ENCODE assay signal across 9 cellular contexts in the genomic region with DNA sequence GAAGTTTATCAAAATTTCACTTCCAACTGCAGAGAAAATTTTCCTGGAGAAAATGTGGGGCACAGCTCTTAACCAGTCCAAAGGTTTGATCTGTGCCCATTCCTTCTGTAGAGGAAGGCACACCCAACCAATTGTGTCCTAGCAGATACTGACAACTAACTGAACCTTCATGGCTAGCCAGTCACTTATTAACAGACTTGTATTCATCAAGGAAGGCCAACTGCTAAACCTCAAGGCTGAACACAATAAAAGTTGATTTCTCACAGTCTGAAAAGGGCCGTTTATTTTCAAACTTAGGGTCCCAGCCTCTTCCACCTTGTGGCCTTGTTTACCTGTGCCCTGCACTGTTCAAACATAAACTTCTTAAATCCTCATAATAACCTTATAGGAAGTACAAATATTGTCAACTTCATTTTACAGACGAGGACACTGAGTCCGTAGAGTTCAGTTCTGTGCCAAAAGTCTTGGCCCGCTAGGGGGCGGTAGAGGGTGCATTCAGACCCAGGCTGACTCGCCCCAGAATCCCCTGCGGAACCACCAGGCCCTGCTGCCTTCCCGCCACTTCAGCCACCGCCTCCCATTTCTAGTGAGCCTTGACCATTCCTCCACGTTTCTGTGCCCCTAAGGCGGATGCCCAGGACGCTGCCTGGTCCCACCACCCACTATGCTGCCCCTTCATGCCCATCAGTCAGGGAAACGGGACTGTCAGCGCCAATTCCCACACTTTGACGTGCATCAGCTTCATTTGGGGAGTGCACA. TPM values are rescaled to one million over a fixed set of nuclear protein-coding genes. Genes with fewer than 3 reads are reported as not detected.
DNase-seq lines count a peak whose midpoint lies in the region; ATAC-seq, FAIRE-seq and TF ChIP-seq lines count a peak whose summit lies in the region.
"Had no signal": no experiment of that assay in that cellular context is flagged by ENCODE, and none has a peak within 500 bp of the region (broad histone marks: within the 10 kb centered on the region; RNA-seq: fewer than 3 reads in every experiment).

No MANE protein-coding gene starts in this region.

- H3K4me1 Mint-ChIP-seq in H9: peaks cover 0 to 4% of the 10 kb centered on the region in 2 experiments; a peak in 2 of 4 replicates
- no peaks in the 10 kb centered on the region for H3K4me1 Mint-ChIP-seq in nephron progenitor cell

- H3K4me3 ChIP-seq in K562: no peak overlapping the region
- no peak overlapping the region for H3K4me3 ChIP-seq in uterus
- H3K4me3 ChIP-seq in effector memory CD4-positive, alpha-beta T cell (ENCODE audit: insufficient read depth, low read depth, low read length, poor library complexity, severe bottlenecking): no peak overlapping the region

- POLR2A ChIA-PET in K562 (lab: Yijun Ruan, JAX): no interaction called here

- H3K27me3 ChIP-seq in H9 (ENCODE audit: insufficient read depth, low read length) (no peaks in the 10 kb centered on the region), K562 (ENCODE audit: control insufficient read depth in 2 of 2, insufficient read depth in 2 of 2, low read length in 2 of 2) (no peaks in the 10 kb centered on the region; a peak in 1 of 5 replicates), uterus (no peaks in the 10 kb centered on the region)
- H3K27me3 ChIP-seq in effector memory CD4-positive, alpha-beta T cell (replicated peaks; ENCODE audit: control insufficient read depth, insufficient read depth, low read length, poor library complexity, severe bottlenecking): peaks cover 16% of the 10 kb centered on the region

- no peak overlapping the region for H2BK120ac ChIP-seq in H9 (ENCODE audit: low read depth, low read length, poor library complexity, severe bottlenecking)

- H3K36me3 Mint-ChIP-seq in H9 (ENCODE audit: insufficient read depth in 1 of 3, low read depth in 3 of 3): no peaks in the 10 kb centered on the region
- H3K36me3 Mint-ChIP-seq in nephron progenitor cell (ENCODE audit: low read depth): no peaks in the 10 kb centered on the region

- no CpG with 5 or more reads among the region's 15 CpGs for WGBS in H9 (ENCODE audit: extremely low coverage, insufficient read length, low lambda C conversion rate)
- WGBS in K562 (ENCODE audit: insufficient coverage, low coverage, missing lambda C conversion rate): 16% methylated on average over 15 of the region's 15 CpGs

- H3K27ac Mint-ChIP-seq in H9: no peak overlapping the region
- H3K27ac Mint-ChIP-seq in nephron progenitor cell: no peak overlapping the region

- H2BK20ac ChIP-seq in H9 (ENCODE audit: low read depth, low read length, poor library complexity, severe bottlenecking): no peak overlapping the region

- H3K4me1 ChIP-seq in H9 (ENCODE audit: insufficient read depth, low read length) (no peaks in the 10 kb centered on the region), K562 (replicated peaks in 1 of 2; ENCODE audit: control insufficient read depth in 2 of 2, insufficient read depth in 2 of 2, low read length in 2 of 2) (no peaks in the 10 kb centered on the region), uterus (no peaks in the 10 kb centered on the region)
- H3K4me1 ChIP-seq in effector memory CD4-positive, alpha-beta T cell (ENCODE audit: control insufficient read depth, insufficient read depth, low read length, poor library complexity, severe bottlenecking): no peaks in the 10 kb centered on the region

- H4K91ac ChIP-seq in H9 (ENCODE audit: insufficient read length, low read depth, low read length): no peak overlapping the region

- no peak overlapping the region for H2AFZ ChIP-seq in H9 (ENCODE audit: low read length)
- peak overlapping the region; percentile 57; the same call in 1 of the 2 replicates for H2AFZ ChIP-seq in K562 (ENCODE audit: low read depth, low read length)

- ATAC-seq in K562: peak; percentile 96

- TF ChIP-seq EP300 in K562 (IDR thresholded peaks at IDR 0.05; ENCODE audit: low read length): no peak

- DNase-seq in DMS 273 (lab: John Stamatoyannopoulos, UW; ENCODE audit: unreplicated experiment) (peak; percentile 17), DMS 273 treated with DMSO at 0.1 percent for 48 hours (lab: John Stamatoyannopoulos, UW) (no peak), H9 (peak; percentile 78), K562 (ENCODE audit: extremely low read depth in 1 of 4, low spot score in 3 of 4) (peak; percentile 62 to 81 (median 76)), nephron progenitor cell (peak; percentile 42), AG08395 (ENCODE audit: low spot score) (no peak), uterus (no peak)
- no peak for DNase-seq in effector memory CD4-positive, alpha-beta T cell
- DNase-seq: NCI-H226 had no signal

- no peak overlapping the region for H3T11ph ChIP-seq in H9 (ENCODE audit: low read length)

- in situ Hi-C loops in K562 (cut with MboI): no loop called here

- no peak overlapping the region for H4K8ac ChIP-seq in H9 (replicated peaks; ENCODE audit: insufficient read length, low read depth, low read length)

- CTCF ChIA-PET in K562 (lab: Yijun Ruan, JAX; ENCODE audit: low intra/inter-chr PET ratio): interaction anchor here (0.7 kb wide), 1 partner anchor 31 kb away, joined by 3 read pairs; no protein-coding TSS in a partner anchor

- no peak overlapping the region for H3K56ac ChIP-seq in H9 (ENCODE audit: insufficient read length, low read depth, low read length)

- no peak overlapping the region for H3K4me3 Mint-ChIP-seq in H9
- no peak overlapping the region for H3K4me3 Mint-ChIP-seq in nephron progenitor cell

- BruUV-seq in K562 (replicated peaks; lab: Mats Ljungman, UMichigan): no TSS peak

- no peaks in the 10 kb centered on the region for H3K9me1 ChIP-seq in K562 (ENCODE audit: control insufficient read depth, insufficient read depth, low read length)

- no peak for TF ChIP-seq RAD21 in K562 (CRISPR knock-in tag; conservative IDR thresholded peaks at IDR 0.05 in 1 of 2, IDR thresholded peaks at IDR 0.05 in 1 of 2)

- no peak overlapping the region for H3K14ac ChIP-seq in H9 (ENCODE audit: insufficient read depth, low read length)

- peak; percentile 58 for FAIRE-seq in K562 (lab: Jason Lieb, UNC)

- H2BK5ac ChIP-seq in H9 (ENCODE audit: insufficient read length, low read length): no peak overlapping the region

- H3K9me3 ChIP-seq in H9 (ENCODE audit: control insufficient read depth, low read depth, low read length) (no peaks in the 10 kb centered on the region), K562 (replicated peaks; ENCODE audit: control insufficient read depth, insufficient read depth, low read depth, low read length) (no peaks in the 10 kb centered on the region), uterus (no peaks in the 10 kb centered on the region)
- no peaks in the 10 kb centered on the region for H3K9me3 ChIP-seq in effector memory CD4-positive, alpha-beta T cell (ENCODE audit: control insufficient read depth, low read length)

- TF ChIP-seq CTCF in H9 (conservative IDR thresholded peaks at IDR 0.05) (peak; percentile 92), K562 (IDR thresholded peaks at IDR 0.05 in 2 of 3, conservative IDR thresholded peaks at IDR 0.05 in 1 of 3; ENCODE audit: insufficient read depth in 2 of 3, low read depth in 1 of 3, low read length in 3 of 3) (peak; percentile 57 to 77 (median 64)), nephron progenitor cell (IDR thresholded peaks at IDR 0.05) (peak; percentile 51), uterus (IDR thresholded peaks at IDR 0.05) (no peak)

- H3K27ac ChIP-seq in H9 (ENCODE audit: insufficient read length, low read depth, low read length): no peak overlapping the region
- no peak overlapping the region for H3K27ac ChIP-seq in K562 (ENCODE audit: extremely low read depth, low read depth, low read length)
- no peak overlapping the region for H3K27ac ChIP-seq in uterus
- no peak overlapping the region for H3K27ac ChIP-seq in effector memory CD4-positive, alpha-beta T cell (ENCODE audit: insufficient read depth, low read length, poor library complexity, severe bottlenecking)

- intact Hi-C loops in K562 (cut with micrococcal nuclease) (no loop called here), uterus (cut with DNase I; ENCODE audit: low total_unique reads) (no loop called here)

- H3K23ac ChIP-seq in H9 (ENCODE audit: insufficient read length, low read depth, low read length): no peak overlapping the region

- H3K4ac ChIP-seq in H9 (ENCODE audit: low read depth, low read length): no peak overlapping the region

- H3K23me2 ChIP-seq in H9 (ENCODE audit: insufficient read length, low read depth, low read length, poor library complexity, severe bottlenecking): no peaks in the 10 kb centered on the region

- TF ChIP-seq POLR2A in K562 (conservative IDR thresholded peaks at IDR 0.05) (no peak), uterus (IDR thresholded peaks at IDR 0.05) (no peak)

- no peak overlapping the region for H2AK5ac ChIP-seq in H9 (ENCODE audit: insufficient read length, low read length)

- no peak overlapping the region for H2BK12ac ChIP-seq in H9 (ENCODE audit: insufficient read length, low read depth, low read length)

- H2BK15ac ChIP-seq in H9 (ENCODE audit: low read depth, low read length): no peak overlapping the region

- no peak overlapping the region for H3K18ac ChIP-seq in H9 (ENCODE audit: insufficient read length, low read depth, low read length)

- H3K9me3 Mint-ChIP-seq in H9 (no peaks in the 10 kb centered on the region), nephron progenitor cell (no peaks in the 10 kb centered on the region)

- H3K36me3 ChIP-seq in K562 (ENCODE audit: control insufficient read depth, insufficient read depth, low read length) (no peaks in the 10 kb centered on the region), uterus (no peaks in the 10 kb centered on the region)
- no peaks in the 10 kb centered on the region for H3K36me3 ChIP-seq in effector memory CD4-positive, alpha-beta T cell (ENCODE audit: control insufficient read depth, insufficient read depth, low read length)

- H3K27me3 Mint-ChIP-seq in H9 (ENCODE audit: low read depth) (peaks cover 29% of the 10 kb centered on the region), nephron progenitor cell (ENCODE audit: low read depth, poor library complexity) (peaks cover 64% of the 10 kb centered on the region)

- H3K79me1 ChIP-seq in H9 (ENCODE audit: insufficient read depth, low read depth, low read length, poor library complexity, severe bottlenecking): no peaks in the 10 kb centered on the region

- no peaks in the 10 kb centered on the region for H4K20me1 ChIP-seq in H9 (ENCODE audit: control insufficient read depth, insufficient read depth, insufficient read length)
- no peaks in the 10 kb centered on the region for H4K20me1 ChIP-seq in K562 (replicated peaks; ENCODE audit: control insufficient read depth, insufficient read depth, low read length)

- H3K9ac ChIP-seq in H9 (ENCODE audit: extremely low read depth, insufficient read length, low read length): no peak overlapping the region
- no peak overlapping the region for H3K9ac ChIP-seq in K562 (ENCODE audit: insufficient read depth in 1 of 2, low read depth in 2 of 2, low read length in 2 of 2)

- H3K4me2 ChIP-seq in H9 (ENCODE audit: insufficient read depth, insufficient read length, low read length) (no peak overlapping the region), K562 (ENCODE audit: insufficient read depth, low read length) (peak overlapping the region; percentile 21; the same call in 1 of the 2 replicates)

- no peak overlapping the region for H4K5ac ChIP-seq in H9 (ENCODE audit: insufficient read length, low read depth, low read length)

- H3K79me2 ChIP-seq in H9 (ENCODE audit: insufficient read depth, low read length) (no peaks in the 10 kb centered on the region), K562 (ENCODE audit: control insufficient read depth, insufficient read depth, low read length) (no peaks in the 10 kb centered on the region)

RNA-seq across cellular contexts. Expression of a gene that starts 19.3 kb away (rescaled TPM):
- 4.3 and 6.0 TPM in 2 replicates for total RNA-seq in H9 (2021)
- total RNA-seq in K562 (2011; cell fraction: chromatin; rRNA removed; ENCODE audit: low replicate concordance): not detected in 2 replicates
- total RNA-seq in K562 (2011; cell fraction: nucleolus; rRNA removed): not detected in 2 replicates
- total RNA-seq in K562 (2011; cell fraction: nucleoplasm; rRNA removed): not detected in 2 replicates
- under 0.01 and 0.08 TPM in 2 replicates for total RNA-seq in K562 (2014; rRNA removed)
- 0.03 and 0.07 TPM in 2 replicates for total RNA-seq in K562 (2014; rRNA removed; fragmentation: Illumina TruSeq; extraction: Trizol)
- total RNA-seq in K562 (2015; rRNA removed; fragmentation: Illumina TruSeq; extraction: Trizol): 0.04 TPM in 2 replicates
- total RNA-seq in K562 (2021): 0.09 and 0.11 TPM in 2 replicates
- not detected in 2 replicates for polyA plus RNA-seq in K562 (2011; rRNA removed)
- polyA plus RNA-seq in K562 (2011; cell fraction: cytosol; rRNA removed): not detected in 2 replicates
- not detected in 2 replicates for polyA plus RNA-seq in K562 (2011; cell fraction: nucleus; rRNA removed)
- polyA plus RNA-seq in K562 (2012): 0.07 and 0.12 TPM in 2 replicates
- 0.07 and 0.12 TPM in 2 replicates for polyA plus RNA-seq in K562 (2014; fragmentation: Illumina TruSeq; extraction: Trizol)
- under 1 TPM in 1 of 2 experiments, not detected in 1; 0.08 TPM for polyA plus RNA-seq in K562 (2014; fragmentation: Nextera tagmentation; extraction: Ambion mirVana)
- polyA plus RNA-seq in K562 (2014; rRNA removed): 0.03 and 0.13 TPM in 2 replicates
- not detected in 2 replicates for polyA minus RNA-seq in K562 (2011; rRNA and poly(A)+ RNA removed)
- polyA minus RNA-seq in K562 (2011; cell fraction: cytosol; rRNA and poly(A)+ RNA removed): not detected in 2 replicates
- not detected in 2 replicates for polyA minus RNA-seq in K562 (2011; cell fraction: nucleus; rRNA and poly(A)+ RNA removed)
- total RNA-seq in uterus: 1 to 10 TPM in 1 of 4 donors, not detected in 3; 4.9 TPM

Comparison
In these comparisons a context has a peak if more than half of its experiments do, and no peak if none do; other contexts are left out.
1. DNase-seq: peak in DMS 273 (single experiment), H9 (single experiment), K562 (4 of 4) and nephron progenitor cell (single experiment); none in DMS 273 treated with DMSO at 0.1 percent for 48 hours (single experiment), AG08395 (single experiment), uterus (0 of 2) and effector memory CD4-positive, alpha-beta T cell (0 of 3).
2. CTCF ChIP-seq: peak in H9 (single experiment), K562 (3 of 3) and nephron progenitor cell (single experiment); none in uterus (0 of 4).